In genomic region chr4:107709916-107710315, GRCh38 we compare ENCODE assay signal across 1 cellular context.
TF ChIP-seq lines count a peak whose summit lies in the region.

No MANE protein-coding gene starts in this region.

TF ChIP-seq in K562, 482 proteins besides CTCF, POLR2A, EP300 and RAD21 (continued from another document):
- TF ChIP-seq ZBTB5 (IDR thresholded peaks at IDR 0.05): no peak
- TF ChIP-seq SPI1 (IDR thresholded peaks at IDR 0.05; ENCODE audit: borderline replicate concordance, low read depth, low read length): no peak
- no peak for TF ChIP-seq MNT (conservative IDR thresholded peaks at IDR 0.05)
- TF ChIP-seq ZFX (CRISPR knock-in tag; IDR thresholded peaks at IDR 0.05): peak; percentile 22; the same call in 1 of the 2 replicates
- TF ChIP-seq ARID1B (IDR thresholded peaks at IDR 0.05): 0 out of 2 replicates have a peak, but pooled peaks have one; percentile 9
